12 cellular contexts compared by ENCODE assay signal in the genomic region with DNA sequence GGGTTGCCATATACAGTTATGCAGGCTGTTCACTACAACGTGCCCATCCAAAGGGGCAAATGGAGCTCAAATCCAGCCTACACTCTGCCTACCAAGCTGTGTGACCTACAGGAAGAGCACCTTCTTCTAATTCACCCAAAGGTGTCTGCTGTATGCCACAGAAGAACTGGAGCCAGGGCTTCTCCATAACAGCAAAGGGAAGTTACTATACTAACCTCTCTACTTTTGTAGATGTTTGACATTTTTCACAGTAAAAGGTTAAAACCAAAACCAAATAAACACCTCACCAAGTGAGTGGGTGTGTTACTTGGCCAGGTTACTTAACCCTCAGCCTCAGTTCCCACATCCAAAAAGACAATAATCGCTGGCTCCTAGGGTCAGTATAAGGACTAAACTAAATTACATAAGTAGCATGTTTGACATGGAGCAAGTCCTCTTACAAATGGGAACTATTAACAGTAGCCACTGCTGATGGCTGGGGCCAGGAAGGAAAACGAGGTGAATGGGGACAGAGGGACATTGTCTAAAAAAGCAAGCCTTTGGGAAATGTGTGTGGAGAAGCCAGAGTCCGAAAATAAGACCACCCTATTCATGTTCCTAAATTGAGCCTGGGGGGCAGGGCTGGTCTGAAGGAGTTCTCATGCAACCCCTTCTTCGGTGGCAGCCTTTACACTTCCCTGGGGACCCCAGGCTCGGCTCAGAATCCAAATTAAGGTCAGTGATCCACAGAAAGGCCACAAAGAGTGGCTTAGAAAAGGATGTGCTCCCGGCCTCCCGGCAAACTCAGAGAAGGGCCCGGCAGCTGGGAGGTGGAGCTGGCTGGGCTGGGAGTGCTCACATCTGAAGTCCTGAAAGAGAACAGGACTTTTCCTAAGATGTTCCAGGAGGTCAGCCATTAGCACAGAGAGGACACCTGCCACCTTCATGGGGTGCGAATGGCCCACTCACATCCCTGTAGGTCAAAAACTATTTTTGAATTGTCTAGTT. TPM values are rescaled to one million over a fixed set of nuclear protein-coding genes. Genes with fewer than 3 reads are reported as not detected.
DNase-seq lines count a peak whose midpoint lies in the region; ATAC-seq and TF ChIP-seq lines count a peak whose summit lies in the region.
"Had no signal": no experiment of that assay in that cellular context is flagged by ENCODE, and none has a peak within 500 bp of the region (broad histone marks: within the 10 kb centered on the region; RNA-seq: fewer than 3 reads in every experiment).

No MANE protein-coding gene starts in this region.

- DNase-seq in heart left ventricle, result no peak
- DNase-seq in left cardiac atrium, result no peak
- DNase-seq in neural crest cell (ENCODE audit: low read depth, low spot score), result peak; percentile 41
- DNase-seq in upper lobe of right lung, result no peak
- no peak for DNase-seq in GF-D8 (lab: John Stamatoyannopoulos, UW)
- no peak for DNase-seq in effector memory CD8-positive, alpha-beta T cell
- DNase-seq: activated CD4-positive, alpha-beta memory T cell treated with anti-CD3 and anti-CD28 coated beads, Interleukin-2, amount 10 ng/mL, durations not matched to agents 7 days and 5 days; activated naive CD4-positive, alpha-beta T cell treated with anti-CD3 and anti-CD28 coated beads, Interleukin-2, amount 10 ng/mL, durations not matched to agents 7 days and 5 days; HCEC 1CT; NCI-H1694 treated with DMSO at 0.1 percent for 48 hours had no signal

- H3K4me3 Mint-ChIP-seq in dendritic cell treated with granulocyte-macrophage colony-stimulating factor and Interleukin-4, amounts not matched to agents 40 ng/mL and 50 ng/mL, for 4 days, result peak overlapping the region; percentile 13
- peak overlapping the region; percentile 85 for H3K4me3 Mint-ChIP-seq in neural crest cell
- H3K4me3 Mint-ChIP-seq in effector memory CD8-positive, alpha-beta T cell, result no peak overlapping the region
- H3K4me3 Mint-ChIP-seq: activated CD4-positive, alpha-beta memory T cell treated with anti-CD3 and anti-CD28 coated beads, Interleukin-2, amount 10 ng/mL, durations not matched to agents 7 days and 5 days; activated naive CD4-positive, alpha-beta T cell treated with anti-CD3 and anti-CD28 coated beads, Interleukin-2, amount 10 ng/mL, durations not matched to agents 7 days and 5 days had no signal

- H3K9me3 ChIP-seq in heart left ventricle (no peaks in the 10 kb centered on the region), upper lobe of right lung (no peaks in the 10 kb centered on the region)

- H3K9me3 Mint-ChIP-seq in dendritic cell treated with granulocyte-macrophage colony-stimulating factor and Interleukin-4, amounts not matched to agents 40 ng/mL and 50 ng/mL, for 4 days, result no peaks in the 10 kb centered on the region
- H3K9me3 Mint-ChIP-seq in neural crest cell, result no peaks in the 10 kb centered on the region
- H3K9me3 Mint-ChIP-seq in effector memory CD8-positive, alpha-beta T cell, result no peaks in the 10 kb centered on the region
- H3K9me3 Mint-ChIP-seq: activated CD4-positive, alpha-beta memory T cell treated with anti-CD3 and anti-CD28 coated beads, Interleukin-2, amount 10 ng/mL, durations not matched to agents 7 days and 5 days; activated naive CD4-positive, alpha-beta T cell treated with anti-CD3 and anti-CD28 coated beads, Interleukin-2, amount 10 ng/mL, durations not matched to agents 7 days and 5 days had no signal

- H3K27ac Mint-ChIP-seq in dendritic cell treated with granulocyte-macrophage colony-stimulating factor and Interleukin-4, amounts not matched to agents 40 ng/mL and 50 ng/mL, for 4 days, result peak overlapping the region; percentile 25
- H3K27ac Mint-ChIP-seq in neural crest cell (ENCODE audit: unreplicated experiment), result peak overlapping the region; percentile 97
- no peak overlapping the region for H3K27ac Mint-ChIP-seq in effector memory CD8-positive, alpha-beta T cell
- H3K27ac Mint-ChIP-seq: activated CD4-positive, alpha-beta memory T cell treated with anti-CD3 and anti-CD28 coated beads, Interleukin-2, amount 10 ng/mL, durations not matched to agents 7 days and 5 days; activated naive CD4-positive, alpha-beta T cell treated with anti-CD3 and anti-CD28 coated beads, Interleukin-2, amount 10 ng/mL, durations not matched to agents 7 days and 5 days had no signal

- H3K4me1 ChIP-seq in heart left ventricle (peaks cover 27 to 99% (median 88%) of the 10 kb centered on the region in 12 donors), upper lobe of right lung (peaks cover 44% of the 10 kb centered on the region)

- no peak for ATAC-seq in heart left ventricle
- ATAC-seq in left cardiac atrium, result no peak
- no peak for ATAC-seq in upper lobe of right lung
- no peak for ATAC-seq in effector memory CD8-positive, alpha-beta T cell (replicated peaks)
- ATAC-seq in HG03439 (IDR thresholded peaks at IDR 0.05; ENCODE audit: unreplicated experiment), result no peak

- H3K4me1 Mint-ChIP-seq in dendritic cell treated with granulocyte-macrophage colony-stimulating factor and Interleukin-4, amounts not matched to agents 40 ng/mL and 50 ng/mL, for 4 days (ENCODE audit: low read depth), result peaks cover 73% of the 10 kb centered on the region
- H3K4me1 Mint-ChIP-seq in neural crest cell, result peaks cover 73% of the 10 kb centered on the region
- peaks cover 7 to 13% of the 10 kb centered on the region in 2 donors for H3K4me1 Mint-ChIP-seq in effector memory CD8-positive, alpha-beta T cell (ENCODE audit: low read depth in 2 of 2)

- intact Hi-C loops in heart left ventricle (cut with DNase I), result no loop called here
- intact Hi-C loops in left cardiac atrium (cut with DNase I), result no loop called here
- intact Hi-C loops in dendritic cell treated with granulocyte-macrophage colony-stimulating factor and Interleukin-4, amounts not matched to agents 40 ng/mL and 50 ng/mL, for 4 days (cut with micrococcal nuclease), result loop anchor here (2.0 kb wide), 1 partner anchor 13 kb away; a partner anchor contains a TSS
- intact Hi-C loops in upper lobe of right lung (cut with DNase I), result no loop called here

- WGBS in heart left ventricle, 4 donors, result 46 to 64% (median 54%) methylated on average over 10 of the region's 10 CpGs

- H3K27me3 Mint-ChIP-seq in dendritic cell treated with granulocyte-macrophage colony-stimulating factor and Interleukin-4, amounts not matched to agents 40 ng/mL and 50 ng/mL, for 4 days, result no peaks in the 10 kb centered on the region
- no peaks in the 10 kb centered on the region for H3K27me3 Mint-ChIP-seq in neural crest cell (ENCODE audit: low read depth)
- peaks cover 45 to 47% of the 10 kb centered on the region in 2 donors for H3K27me3 Mint-ChIP-seq in effector memory CD8-positive, alpha-beta T cell

- TF ChIP-seq CTCF in heart left ventricle (IDR thresholded peaks at IDR 0.05) (no peak), neural crest cell (conservative IDR thresholded peaks at IDR 0.05) (no peak), upper lobe of right lung (IDR thresholded peaks at IDR 0.05) (no peak)

- H3K27me3 ChIP-seq in heart left ventricle (no peaks in the 10 kb centered on the region), upper lobe of right lung (no peaks in the 10 kb centered on the region)

- H3K4me3 ChIP-seq in heart left ventricle (no peak overlapping the region), upper lobe of right lung (no peak overlapping the region)

- H3K36me3 ChIP-seq in heart left ventricle (no peaks in the 10 kb centered on the region), upper lobe of right lung (no peaks in the 10 kb centered on the region)

- no peak for TF ChIP-seq POLR2A in heart left ventricle (IDR thresholded peaks at IDR 0.05)

- H3K27ac ChIP-seq in heart left ventricle (peak overlapping the region; percentile 3 to 100 (median 70)), upper lobe of right lung (peak overlapping the region; percentile 11)

- H3K36me3 Mint-ChIP-seq in dendritic cell treated with granulocyte-macrophage colony-stimulating factor and Interleukin-4, amounts not matched to agents 40 ng/mL and 50 ng/mL, for 4 days (ENCODE audit: low read depth), result peaks cover 9% of the 10 kb centered on the region
- peaks cover 3% of the 10 kb centered on the region for H3K36me3 Mint-ChIP-seq in neural crest cell (ENCODE audit: low read depth)
- H3K36me3 Mint-ChIP-seq in effector memory CD8-positive, alpha-beta T cell (ENCODE audit: insufficient read depth), result no peaks in the 10 kb centered on the region
- H3K36me3 Mint-ChIP-seq: activated naive CD4-positive, alpha-beta T cell treated with anti-CD3 and anti-CD28 coated beads, Interleukin-2, amount 10 ng/mL, durations not matched to agents 7 days and 5 days had no signal

RNA-seq across cellular contexts. Expression of a gene that starts 13.5 kb away (rescaled TPM):
- 10 to 100 TPM; 37.6 to 68.5 (median 42.8) TPM for total RNA-seq in heart left ventricle
- polyA plus RNA-seq in heart left ventricle, result 10 to 100 TPM; 29.6 to 39.9 TPM
- 10 to 100 TPM; 38.3 to 45.5 TPM for total RNA-seq in left cardiac atrium
- total RNA-seq in neural crest cell, result 73.7 and 86.9 TPM in 2 replicates
- total RNA-seq in upper lobe of right lung, result 41.9 TPM

RNA-seq across cellular contexts. Expression of a gene that starts 46.4 kb away (rescaled TPM):
- 10 to 100 TPM; 58.9 to 85.6 (median 62.6) TPM for total RNA-seq in heart left ventricle
- 10 to 100 TPM; 18.2 to 46.4 TPM for polyA plus RNA-seq in heart left ventricle
- 10 to 100 TPM; 54.1 to 60.9 TPM for total RNA-seq in left cardiac atrium
- total RNA-seq in neural crest cell, result 139 and 142 TPM in 2 replicates
- total RNA-seq in upper lobe of right lung, result 77.1 TPM

Comparison
In these comparisons a context has a peak if more than half of its experiments do, and no peak if none do; other contexts are left out.
1. H3K27ac Mint-ChIP-seq: peak in dendritic cell treated with granulocyte-macrophage colony-stimulating factor and Interleukin-4, amounts not matched to agents 40 ng/mL and 50 ng/mL, for 4 days (single experiment) and neural crest cell (single experiment); none in effector memory CD8-positive, alpha-beta T cell (0 of 2).
2. H3K4me3 Mint-ChIP-seq: peak in dendritic cell treated with granulocyte-macrophage colony-stimulating factor and Interleukin-4, amounts not matched to agents 40 ng/mL and 50 ng/mL, for 4 days (single experiment) and neural crest cell (single experiment); none in effector memory CD8-positive, alpha-beta T cell (0 of 2).